Comparison of ENCODE assay signal across 13 cellular contexts in genomic region chr3:124283644-124284008, GRCh38.
"Had no signal": no experiment of that assay in that cellular context is flagged by ENCODE, and none has a peak within 500 bp of the region (broad histone marks: within the 10 kb centered on the region; RNA-seq: fewer than 3 reads in every experiment).

No MANE protein-coding gene starts in this region.

- H3K27ac ChIP-seq: colonic mucosa, skin epidermis had no signal

- DNase-seq: activated CD4-positive, alpha-beta memory T cell treated with anti-CD3 and anti-CD28 coated beads, Interleukin-2, amount 10 ng/mL, durations not matched to agents 7 days and 5 days; activated CD4-positive, alpha-beta T cell treated with anti-CD3 and anti-CD28 coated beads for 1 hour; activated gamma-delta T cell treated with Interleukin-2 at 50 U/mL for 16 hours; activated naive CD8-positive, alpha-beta T cell treated with anti-CD3 and anti-CD28 coated beads for 36 hours; activated T-cell treated with anti-CD3 and anti-CD28 coated beads, Interleukin-2, amount 50 U/mL, for 48 hours; colonic mucosa; effector memory CD4-positive, alpha-beta T cell; mammary epithelial cell; nephron progenitor cell; SIG-M5; T-helper 9 cell had no signal

- H3K27me3 ChIP-seq: colonic mucosa had no signal

- H3K4me3 ChIP-seq: colonic mucosa, skin epidermis had no signal

- H3K27ac Mint-ChIP-seq: activated CD4-positive, alpha-beta memory T cell treated with anti-CD3 and anti-CD28 coated beads, Interleukin-2, amount 10 ng/mL, durations not matched to agents 7 days and 5 days; activated naive CD8-positive, alpha-beta T cell treated with anti-CD3 and anti-CD28 coated beads for 36 hours; nephron progenitor cell; type B pancreatic cell had no signal

- H3K4me1 ChIP-seq: colonic mucosa had no signal

- H3K9me3 Mint-ChIP-seq: activated CD4-positive, alpha-beta memory T cell treated with anti-CD3 and anti-CD28 coated beads, Interleukin-2, amount 10 ng/mL, durations not matched to agents 7 days and 5 days; type B pancreatic cell had no signal

- H3K36me3 ChIP-seq: colonic mucosa had no signal

- H3K4me3 Mint-ChIP-seq: activated CD4-positive, alpha-beta memory T cell treated with anti-CD3 and anti-CD28 coated beads, Interleukin-2, amount 10 ng/mL, durations not matched to agents 7 days and 5 days; activated naive CD8-positive, alpha-beta T cell treated with anti-CD3 and anti-CD28 coated beads for 36 hours; nephron progenitor cell; type B pancreatic cell had no signal

- H3K36me3 Mint-ChIP-seq: activated naive CD8-positive, alpha-beta T cell treated with anti-CD3 and anti-CD28 coated beads for 36 hours had no signal

- H3K9me3 ChIP-seq: colonic mucosa had no signal

- H3K4me1 Mint-ChIP-seq: activated CD4-positive, alpha-beta memory T cell treated with anti-CD3 and anti-CD28 coated beads, Interleukin-2, amount 10 ng/mL, durations not matched to agents 7 days and 5 days; activated naive CD8-positive, alpha-beta T cell treated with anti-CD3 and anti-CD28 coated beads for 36 hours had no signal
